Comparison of ENCODE assay signal across 9 cellular contexts in genomic region chr1:18945401-18945849, GRCh38. TPM values are rescaled to one million over a fixed set of nuclear protein-coding genes. Genes with fewer than 3 reads are reported as not detected.
DNase-seq lines count a peak whose midpoint lies in the region; ATAC-seq and TF ChIP-seq lines count a peak whose summit lies in the region.
"Had no signal": no experiment of that assay in that cellular context is flagged by ENCODE, and none has a peak within 500 bp of the region (broad histone marks: within the 10 kb centered on the region; RNA-seq: fewer than 3 reads in every experiment).

No MANE protein-coding gene starts in this region.

- no peaks in the 10 kb centered on the region for H3K9me3 ChIP-seq in cardiac muscle cell (ENCODE audit: low read depth)
- no peaks in the 10 kb centered on the region for H3K9me3 ChIP-seq in Karpas-422 (ENCODE audit: low read length)
- H3K9me3 ChIP-seq in SK-N-SH = no peaks in the 10 kb centered on the region

- H2AFZ ChIP-seq in Karpas-422 (ENCODE audit: low read length) (no peak overlapping the region), SK-N-SH (ENCODE audit: low read depth) (no peak overlapping the region)

- no peak for TF ChIP-seq EP300 in SK-N-SH (IDR thresholded peaks at IDR 0.05; ENCODE audit: borderline replicate concordance in 1 of 2, low read depth in 1 of 2, low read length in 1 of 2)

- POLR2A ChIA-PET in SK-N-SH (lab: Yijun Ruan, JAX) = no interaction called here

- H3K4me2 ChIP-seq in Karpas-422 (ENCODE audit: low read depth, low read length, poor library complexity, severe bottlenecking) = no peak overlapping the region
- no peak overlapping the region for H3K4me2 ChIP-seq in SK-N-SH

- CTCF ChIA-PET in SK-N-SH (lab: Yijun Ruan, JAX) = interaction anchor here (0.7 to 1.8 kb wide), 3 partner anchors 32 to 296 kb away, joined by 3 to 8 read pairs (median 4); no protein-coding TSS in a partner anchor

- H3K4me1 ChIP-seq in cardiac muscle cell (ENCODE audit: low read depth) (peaks cover 39% of the 10 kb centered on the region), Karpas-422 (ENCODE audit: low read length) (no peaks in the 10 kb centered on the region), SK-N-SH (ENCODE audit: control insufficient read depth in 1 of 2, insufficient read depth in 2 of 2, low read depth in 1 of 2, low read length in 1 of 2) (peaks cover 11 to 68% of the 10 kb centered on the region in 2 experiments; a peak in 3 of 4 replicates)

- 90% methylated on average over 11 of the region's 14 CpGs for WGBS in SK-N-SH (ENCODE audit: low lambda C conversion rate)

- TF ChIP-seq CTCF in cardiac muscle cell (IDR thresholded peaks at IDR 0.05; ENCODE audit: low read depth, low read length) = no peak
- no peak for TF ChIP-seq CTCF in astrocyte of the spinal cord (IDR thresholded peaks at IDR 0.05; ENCODE audit: low read depth, low read length)
- TF ChIP-seq CTCF in SK-N-SH (IDR thresholded peaks at IDR 0.05) = no peak

- no peak overlapping the region for H3K4me3 ChIP-seq in cardiac muscle cell
- no peak overlapping the region for H3K4me3 ChIP-seq in astrocyte of the spinal cord (ENCODE audit: low read depth, low read length)
- H3K4me3 ChIP-seq in Karpas-422 (ENCODE audit: low read length) = no peak overlapping the region
- H3K4me3 ChIP-seq in SK-N-SH (ENCODE audit: low read depth in 2 of 2, low read length in 1 of 2) = no peak overlapping the region

- intact Hi-C loops in cardiac septum (cut with DNase I) = no loop called here

- peaks cover 7% of the 10 kb centered on the region for H3F3A ChIP-seq in SK-N-SH (replicated peaks; ENCODE audit: insufficient read depth)

- H3K79me2 ChIP-seq in Karpas-422 (ENCODE audit: low read length) (no peaks in the 10 kb centered on the region), SK-N-SH (ENCODE audit: insufficient read depth) (peaks cover 93% of the 10 kb centered on the region)

- H3K9ac ChIP-seq in Karpas-422 (ENCODE audit: low read length) (no peak overlapping the region), SK-N-SH (no peak overlapping the region)

- ATAC-seq in HG03469 (IDR thresholded peaks at IDR 0.05; ENCODE audit: unreplicated experiment) = no peak

- H3K27ac ChIP-seq in cardiac muscle cell = peak overlapping the region; percentile 58
- H3K27ac ChIP-seq in Karpas-422 (ENCODE audit: low read length) = no peak overlapping the region
- H3K27ac ChIP-seq in SK-N-SH (ENCODE audit: low read depth in 2 of 2, low read length in 1 of 2) = no peak overlapping the region

- no peaks in the 10 kb centered on the region for H4K20me1 ChIP-seq in Karpas-422 (ENCODE audit: insufficient read depth, low read depth, low read length)
- H4K20me1 ChIP-seq in SK-N-SH (ENCODE audit: insufficient read depth) = no peaks in the 10 kb centered on the region

- H3K9me2 ChIP-seq in Karpas-422 (replicated peaks; ENCODE audit: insufficient read depth, low read length) (no peaks in the 10 kb centered on the region), SK-N-SH (no peaks in the 10 kb centered on the region)

- peak; percentile 63 to 82 for DNase-seq in cardiac muscle cell (ENCODE audit: low read depth in 1 of 2, low spot score in 1 of 2)
- no peak for DNase-seq in cardiac septum (ENCODE audit: low spot score)
- DNase-seq in astrocyte of the spinal cord (ENCODE audit: low read depth, low spot score) = peak; percentile 56
- peak; percentile 95 for DNase-seq in left kidney (ENCODE audit: low read depth, low spot score)
- no peak for DNase-seq in Karpas-422
- DNase-seq in DMS53 (lab: John Stamatoyannopoulos, UW) = no peak
- DNase-seq in SK-N-SH = no peak
- DNase-seq: Calu3 had no signal

- H3K36me3 ChIP-seq in cardiac muscle cell (no peaks in the 10 kb centered on the region), Karpas-422 (ENCODE audit: insufficient read depth, low read length) (no peaks in the 10 kb centered on the region), SK-N-SH (replicated peaks in 1 of 2; ENCODE audit: control insufficient read depth in 1 of 2, insufficient read depth in 2 of 2, low read length in 1 of 2) (no peaks in the 10 kb centered on the region)

- H3K27me3 ChIP-seq in cardiac muscle cell (no peaks in the 10 kb centered on the region), Karpas-422 (ENCODE audit: low read length) (no peaks in the 10 kb centered on the region), SK-N-SH (ENCODE audit: insufficient read depth) (no peaks in the 10 kb centered on the region)

- in situ Hi-C loops in astrocyte of the spinal cord (cut with HindIII; ENCODE audit: low sequenced_read_pairs) = no loop called here

- TF ChIP-seq RAD21 in SK-N-SH (IDR thresholded peaks at IDR 0.05; ENCODE audit: low read length) = no peak

TF ChIP-seq in SK-N-SH, 30 proteins besides CTCF, POLR2A, EP300 and RAD21:
- no peak for TF ChIP-seq RXRA (IDR thresholded peaks at IDR 0.05; ENCODE audit: borderline replicate concordance, low read depth)

RNA-seq across cellular contexts. Expression of gene IFFO2, which starts 11.1 kb away (rescaled TPM):
- total RNA-seq in cardiac muscle cell = 8.0 and 18.5 TPM in 2 replicates
- 0.78 and 1.8 TPM in 2 replicates for polyA plus RNA-seq in cardiac muscle cell
- 4.6 TPM for total RNA-seq in cardiac septum
- total RNA-seq in Karpas-422 (2014; rRNA removed; shearing (Covaris generic); ENCODE audit: low replicate concordance) = not detected in 2 replicates
- 10.5 TPM in 2 replicates for polyA plus RNA-seq in SK-N-SH (2012; rRNA removed)
- 8.2 and 9.1 TPM in 2 replicates for polyA plus RNA-seq in SK-N-SH (2012; cell fraction: cytosol; rRNA removed)
- polyA plus RNA-seq in SK-N-SH (2012; cell fraction: nucleus; rRNA removed) = 18.5 and 29.7 TPM in 2 replicates

RNA-seq across cellular contexts. Expression of gene ALDH4A1, which starts 43.1 kb away (rescaled TPM):
- total RNA-seq in cardiac muscle cell (103 and 138 TPM in 2 replicates), cardiac septum (50.3 TPM)
- polyA plus RNA-seq in cardiac muscle cell (122 and 126 TPM in 2 replicates), SK-N-SH (2012; rRNA removed) (18.5 and 26.2 TPM in 2 replicates)
- 0.58 TPM in 1 of 2 replicates, not detected in the other for total RNA-seq in Karpas-422 (2014; rRNA removed; shearing (Covaris generic); ENCODE audit: low replicate concordance)
- polyA plus RNA-seq in SK-N-SH (2012; cell fraction: cytosol; rRNA removed) = 11.9 and 17.9 TPM in 2 replicates
- polyA plus RNA-seq in SK-N-SH (2012; cell fraction: nucleus; rRNA removed) = 38.5 and 69.7 TPM in 2 replicates

Comparison
In these comparisons a context has a peak if more than half of its experiments do, and no peak if none do; other contexts are left out.
1. DNase-seq: peak in cardiac muscle cell (2 of 2), astrocyte of the spinal cord (single experiment) and left kidney (single experiment); none in cardiac septum (single experiment), Karpas-422 (single experiment), DMS53 (single experiment) and SK-N-SH (single experiment).
2. RNA of gene ALDH4A1, which starts 43.1 kb away (total RNA-seq): 103 to 138 TPM in cardiac muscle cell and 50.3 TPM in cardiac septum (single experiment); 0.58 TPM in Karpas-422; every median in the first group is over 10 times any median in the second.